1 cellular context compared by ENCODE assay signal in the genomic region with DNA sequence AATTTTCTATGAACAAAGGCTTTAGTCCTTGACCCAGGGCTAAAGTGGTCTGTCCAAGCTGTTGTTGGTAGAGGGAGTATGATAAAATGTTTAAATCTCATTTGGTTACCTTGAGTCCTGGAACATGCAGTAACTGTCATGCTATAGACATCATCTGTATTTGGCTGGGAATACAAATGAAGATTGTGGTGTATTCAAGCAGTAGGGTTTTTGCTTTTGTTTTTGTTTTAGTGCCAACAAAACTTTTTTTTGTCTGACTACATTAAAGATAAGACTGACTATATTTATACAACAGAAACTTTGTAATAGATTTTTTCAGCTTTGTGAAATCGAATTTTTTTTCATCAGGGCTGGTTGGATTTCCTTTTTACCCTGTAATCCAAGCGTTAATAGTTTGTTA.
TF ChIP-seq lines count a peak whose summit lies in the region.

No MANE protein-coding gene starts in this region.

TF ChIP-seq in IMR-90, 13 proteins besides CTCF, POLR2A, EP300 and RAD21:
- TF ChIP-seq, protein P1, sequence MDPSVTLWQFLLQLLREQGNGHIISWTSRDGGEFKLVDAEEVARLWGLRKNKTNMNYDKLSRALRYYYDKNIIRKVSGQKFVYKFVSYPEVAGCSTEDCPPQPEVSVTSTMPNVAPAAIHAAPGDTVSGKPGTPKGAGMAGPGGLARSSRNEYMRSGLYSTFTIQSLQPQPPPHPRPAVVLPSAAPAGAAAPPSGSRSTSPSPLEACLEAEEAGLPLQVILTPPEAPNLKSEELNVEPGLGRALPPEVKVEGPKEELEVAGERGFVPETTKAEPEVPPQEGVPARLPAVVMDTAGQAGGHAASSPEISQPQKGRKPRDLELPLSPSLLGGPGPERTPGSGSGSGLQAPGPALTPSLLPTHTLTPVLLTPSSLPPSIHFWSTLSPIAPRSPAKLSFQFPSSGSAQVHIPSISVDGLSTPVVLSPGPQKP (IDR thresholded peaks at IDR 0.05; ENCODE audit: borderline replicate concordance, low read depth, low read length): no peak
- TF ChIP-seq, protein P2, sequence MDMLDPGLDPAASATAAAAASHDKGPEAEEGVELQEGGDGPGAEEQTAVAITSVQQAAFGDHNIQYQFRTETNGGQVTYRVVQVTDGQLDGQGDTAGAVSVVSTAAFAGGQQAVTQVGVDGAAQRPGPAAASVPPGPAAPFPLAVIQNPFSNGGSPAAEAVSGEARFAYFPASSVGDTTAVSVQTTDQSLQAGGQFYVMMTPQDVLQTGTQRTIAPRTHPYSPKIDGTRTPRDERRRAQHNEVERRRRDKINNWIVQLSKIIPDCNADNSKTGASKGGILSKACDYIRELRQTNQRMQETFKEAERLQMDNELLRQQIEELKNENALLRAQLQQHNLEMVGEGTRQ (IDR thresholded peaks at IDR 0.05; ENCODE audit: low read depth, low read length): no peak
- no peak for TF ChIP-seq FOS (IDR thresholded peaks at IDR 0.05; ENCODE audit: low read depth, low read length)
- no peak for TF ChIP-seq RCOR1 (IDR thresholded peaks at IDR 0.05; ENCODE audit: insufficient replicate concordance, low read length)
- TF ChIP-seq CEBPB (IDR thresholded peaks at IDR 0.05; ENCODE audit: low read depth, low read length): no peak
TF ChIP-seq in IMR-90: peak in this region for 0.
